Comparison of ENCODE assay signal across 12 cellular contexts in the genomic region with DNA sequence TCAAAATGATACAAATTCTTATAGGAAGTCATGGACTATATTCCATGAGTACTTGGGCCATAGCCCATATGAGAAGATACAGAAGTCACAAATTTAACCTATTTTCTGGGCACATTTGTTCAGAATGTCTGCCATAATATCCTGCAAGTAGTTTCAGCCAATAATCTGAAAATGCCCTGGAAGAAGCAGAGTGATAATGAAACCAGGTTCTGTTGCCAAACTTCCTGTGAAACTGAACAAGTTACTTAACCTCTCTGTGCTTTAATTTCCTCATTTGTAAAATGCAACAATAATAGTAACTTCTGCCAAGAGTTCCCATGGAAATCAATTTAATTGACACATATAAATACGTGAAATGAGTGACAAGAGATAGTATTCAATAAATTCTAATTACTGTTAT.
"Had no signal": no experiment of that assay in that cellular context is flagged by ENCODE, and none has a peak within 500 bp of the region (broad histone marks: within the 10 kb centered on the region; RNA-seq: fewer than 3 reads in every experiment).

No MANE protein-coding gene starts in this region.

- H3K9me3 ChIP-seq: heart left ventricle, tibial nerve had no signal

- DNase-seq: activated CD8-positive, alpha-beta memory T cell treated with anti-CD3 and anti-CD28 coated beads, Interleukin-2, amount 50 U/mL, for 4 hours; activated CD8-positive, alpha-beta T cell treated with anti-CD3 and anti-CD28 coated beads for 36 hours; activated naive CD4-positive, alpha-beta T cell treated with Interleukin-2 at 50 U/mL for 16 hours; foreskin keratinocyte; left ventricle myocardium superior; T1000 had no signal

- H3K36me3 ChIP-seq: cardiac muscle cell, heart left ventricle, tibial nerve had no signal

- H3K27ac Mint-ChIP-seq: activated CD8-positive, alpha-beta T cell treated with anti-CD3 and anti-CD28 coated beads for 36 hours; activated T-helper 1 cell treated with anti-CD3 and anti-CD28 coated beads, Interleukin-12 subunit alpha, Interleukin-12 subunit beta, Interleukin-2, Interleukin-4 antibody, amounts not matched to agents 30 ng/mL and 10 ng/mL and 1 ng/mL, durations not matched to agents 14 hours and 24 hours and 36 hours had no signal

- H3K4me3 ChIP-seq: cardiac muscle cell, heart left ventricle, skin epidermis, tibial nerve had no signal

- H3K27me3 ChIP-seq: cardiac muscle cell, foreskin keratinocyte, heart left ventricle, tibial nerve had no signal

- H3K27ac ChIP-seq: cardiac muscle cell, VCaP had no signal

- H3K9me3 Mint-ChIP-seq: activated CD8-positive, alpha-beta T cell treated with anti-CD3 and anti-CD28 coated beads for 36 hours; activated T-helper 1 cell treated with anti-CD3 and anti-CD28 coated beads, Interleukin-12 subunit alpha, Interleukin-12 subunit beta, Interleukin-2, Interleukin-4 antibody, amounts not matched to agents 30 ng/mL and 10 ng/mL and 1 ng/mL, durations not matched to agents 14 hours and 24 hours and 36 hours had no signal

- H3K27me3 Mint-ChIP-seq: activated CD8-positive, alpha-beta T cell treated with anti-CD3 and anti-CD28 coated beads for 36 hours had no signal

- H3K4me3 Mint-ChIP-seq: activated CD8-positive, alpha-beta T cell treated with anti-CD3 and anti-CD28 coated beads for 36 hours; activated T-helper 1 cell treated with anti-CD3 and anti-CD28 coated beads, Interleukin-12 subunit alpha, Interleukin-12 subunit beta, Interleukin-2, Interleukin-4 antibody, amounts not matched to agents 30 ng/mL and 10 ng/mL and 1 ng/mL, durations not matched to agents 14 hours and 24 hours and 36 hours had no signal
